7 cellular contexts compared by ENCODE assay signal in genomic region chr3:38186781-38187180, GRCh38. TPM values are rescaled to one million over a fixed set of nuclear protein-coding genes. Genes with fewer than 3 reads are reported as not detected.
"Had no signal": no experiment of that assay in that cellular context is flagged by ENCODE, and none has a peak within 500 bp of the region (broad histone marks: within the 10 kb centered on the region; RNA-seq: fewer than 3 reads in every experiment).

No MANE protein-coding gene starts in this region.

- ATAC-seq: GM12878 had no signal

- DNase-seq: GDM1, GF-D8 had no signal

- FAIRE-seq: GM12878, GM12891, GM12892, GM19239 had no signal

- H3K4me3 ChIP-seq: GM12878 had no signal

RNA-seq across cellular contexts. Expression of gene MYD88, which starts 48.3 kb away (rescaled TPM):
- total RNA-seq: G401 had no signal
